Comparison of ENCODE assay signal across 23 cellular contexts in the genomic region with DNA sequence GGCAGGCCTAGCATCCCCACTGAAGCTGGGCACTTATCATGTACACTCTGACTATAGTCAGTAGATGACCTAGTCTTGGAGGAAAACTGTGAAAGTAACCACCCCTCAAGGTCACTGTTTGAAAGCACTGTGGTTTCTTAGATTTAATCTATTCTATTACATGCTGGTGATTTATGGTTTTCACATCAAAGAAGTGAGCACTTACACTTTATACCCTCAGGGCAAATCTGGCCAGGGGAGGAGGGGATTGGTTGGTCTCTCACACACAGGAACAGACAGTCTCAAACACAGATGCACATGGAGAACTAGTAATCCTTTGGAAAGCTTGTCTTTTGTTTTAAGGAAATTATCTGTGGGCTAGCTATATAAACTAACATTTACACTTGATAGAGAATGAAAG. TPM values are rescaled to one million over a fixed set of nuclear protein-coding genes. Genes with fewer than 3 reads are reported as not detected.
A peak's percentile ranks its signal among the peaks of the same experiment; 100 is the strongest.
DNase-seq lines count a peak whose midpoint lies in the region; ATAC-seq, FAIRE-seq and TF ChIP-seq lines count a peak whose summit lies in the region.
"Had no signal": no experiment of that assay in that cellular context is flagged by ENCODE, and none has a peak within 500 bp of the region (broad histone marks: within the 10 kb centered on the region; RNA-seq: fewer than 3 reads in every experiment).

No MANE protein-coding gene starts in this region.

- H3K23me2 ChIP-seq in H1 (ENCODE audit: low read depth, low read length) = no peaks in the 10 kb centered on the region

- H3K79me2 ChIP-seq in H1 (ENCODE audit: control insufficient read depth in 1 of 2, insufficient read depth in 2 of 2, low read length in 2 of 2) = no peaks in the 10 kb centered on the region

- H2BK20ac ChIP-seq in H1 (ENCODE audit: low read length) = no peak overlapping the region

- no peak overlapping the region for H3K9ac ChIP-seq in H1 (replicated peaks in 1 of 4; ENCODE audit: extremely low read depth in 1 of 4, low read depth in 3 of 4, low read length in 3 of 4)
- H3K9ac ChIP-seq: BLaER1, KMS-11 had no signal

- no peaks in the 10 kb centered on the region for H4K20me1 ChIP-seq in H1 (replicated peaks in 1 of 2; ENCODE audit: control insufficient read depth in 1 of 2, insufficient read depth in 2 of 2, low read length in 2 of 2)
- H4K20me1 ChIP-seq: BLaER1 had no signal

- FAIRE-seq in H1 (lab: Jason Lieb, UNC) = no peak
- FAIRE-seq: A204.1, G401.6 had no signal

- H3K4ac ChIP-seq in H1 (replicated peaks; ENCODE audit: insufficient read length, low read depth, low read length) = no peak overlapping the region

- no peak overlapping the region for H4K8ac ChIP-seq in H1 (ENCODE audit: extremely low read depth, insufficient read depth, low read length)

- H4K91ac ChIP-seq in H1 (replicated peaks; ENCODE audit: insufficient read length, low read length) = peak overlapping the region; percentile 65

- ATAC-seq in GM19463 (IDR thresholded peaks at IDR 0.05; ENCODE audit: unreplicated experiment) (no peak), GM21381 (IDR thresholded peaks at IDR 0.05; ENCODE audit: unreplicated experiment) (no peak)
- no peak for ATAC-seq in stimulated activated naive CD8-positive, alpha-beta T cell treated with anti-CD3 and anti-CD28 coated beads, Interleukin-15, amount 100 ng/mL, for 72 hours
- ATAC-seq: Right ventricle myocardium inferior had no signal

- TF ChIP-seq RAD21 in H1 (IDR thresholded peaks at IDR 0.05 in 1 of 2, conservative IDR thresholded peaks at IDR 0.05 in 1 of 2; ENCODE audit: low read depth in 2 of 2, low read length in 2 of 2) = no peak

- H3K23ac ChIP-seq in H1 (ENCODE audit: insufficient read length) = no peak overlapping the region

- H3K9me3 ChIP-seq in BE2C = no peaks in the 10 kb centered on the region
- peaks cover 5% of the 10 kb centered on the region in 2 experiments; a peak in 2 of 4 replicates for H3K9me3 ChIP-seq in H1 (ENCODE audit: insufficient read depth in 2 of 2, low read depth in 1 of 2, low read length in 1 of 2)

- TF ChIP-seq CTCF in BE2C (IDR thresholded peaks at IDR 0.05; ENCODE audit: low read depth, low read length) (no peak), H1 (IDR thresholded peaks at IDR 0.05; ENCODE audit: control extremely low read depth in 1 of 3, insufficient read depth in 1 of 3, low read depth in 1 of 3, low read length in 3 of 3) (no peak)

- H3K27me3 ChIP-seq in BE2C (no peaks in the 10 kb centered on the region), H1 (replicated peaks in 1 of 4; ENCODE audit: control insufficient read depth in 3 of 4, extremely low read depth in 1 of 4, insufficient read depth in 3 of 4, low read length in 3 of 4) (no peaks in the 10 kb centered on the region)
- H3K27me3 ChIP-seq: BLaER1, Peyer's patch had no signal

- TF ChIP-seq EP300 in H1 (IDR thresholded peaks at IDR 0.05; ENCODE audit: borderline replicate concordance in 1 of 2, low read depth in 2 of 2, low read length in 2 of 2) = no peak

- H3K36me3 ChIP-seq in BE2C (no peaks in the 10 kb centered on the region), H1 (ENCODE audit: control insufficient read depth in 2 of 4, insufficient read depth in 4 of 4, low read length in 3 of 4) (no peaks in the 10 kb centered on the region)
- H3K36me3 ChIP-seq: BLaER1, Peyer's patch had no signal

- no peak overlapping the region for H2BK15ac ChIP-seq in H1 (ENCODE audit: low read length)

- H3K56ac ChIP-seq in H1 (replicated peaks; ENCODE audit: insufficient read length, low read depth, low read length) = no peak overlapping the region

- H3K14ac ChIP-seq in H1 (ENCODE audit: insufficient read length) = no peak overlapping the region

- H2BK5ac ChIP-seq in H1 (ENCODE audit: low read depth, low read length) = no peak overlapping the region

- no peak overlapping the region for H3K4me2 ChIP-seq in H1 (ENCODE audit: insufficient read depth in 1 of 2, low read depth in 2 of 2, low read length in 2 of 2)
- H3K4me2 ChIP-seq: BLaER1, KMS-11 had no signal

- peaks cover 10 to 22% of the 10 kb centered on the region in 2 donors for H3K9me3 Mint-ChIP-seq in stimulated activated naive CD8-positive, alpha-beta T cell treated with anti-CD3 and anti-CD28 coated beads, Interleukin-15, amount 100 ng/mL, for 72 hours

- no peak overlapping the region for H3K4me3 ChIP-seq in BE2C (ENCODE audit: low read depth, low read length)
- H3K4me3 ChIP-seq in H1 (ENCODE audit: extremely low read depth in 1 of 4, insufficient read depth in 2 of 4, low read depth in 3 of 4, low read length in 4 of 4) = no peak overlapping the region
- H3K4me3 ChIP-seq: BLaER1, Peyer's patch had no signal

- no peak overlapping the region for H3K27ac Mint-ChIP-seq in stimulated activated naive CD8-positive, alpha-beta T cell treated with anti-CD3 and anti-CD28 coated beads, Interleukin-15, amount 100 ng/mL, for 72 hours
- H3K27ac Mint-ChIP-seq: CD4-positive, alpha-beta memory T cell had no signal

- H3K79me1 ChIP-seq in H1 (ENCODE audit: low read depth, low read length) = no peaks in the 10 kb centered on the region

- H2AFZ ChIP-seq in H1 (ENCODE audit: low read length) = no peak overlapping the region

- CTCF ChIA-PET in H1 (lab: Charles Lee; ENCODE audit: partially characterized antibody) = interaction anchor here (1.3 kb wide), 1 partner anchor 61 kb away, joined by 3 read pairs; no protein-coding TSS in a partner anchor

- peaks cover 6% of the 10 kb centered on the region for H3K4me1 Mint-ChIP-seq in stimulated activated naive CD8-positive, alpha-beta T cell treated with anti-CD3 and anti-CD28 coated beads, Interleukin-15, amount 100 ng/mL, for 72 hours
- H3K4me1 Mint-ChIP-seq: CD4-positive, alpha-beta memory T cell had no signal

- H2AK5ac ChIP-seq in H1 (ENCODE audit: low read depth, low read length) = no peak overlapping the region

- peaks cover 10% of the 10 kb centered on the region for H3K27me3 Mint-ChIP-seq in stimulated activated naive CD8-positive, alpha-beta T cell treated with anti-CD3 and anti-CD28 coated beads, Interleukin-15, amount 100 ng/mL, for 72 hours

- POLR2A ChIA-PET in H1 (lab: Charles Lee; ENCODE audit: partially characterized antibody) = no interaction called here

- H4K5ac ChIP-seq in H1 (ENCODE audit: insufficient read length, low read depth, low read length) = no peak overlapping the region

- no peak overlapping the region for H3K27ac ChIP-seq in H1 (ENCODE audit: low read depth, low read length)
- H3K27ac ChIP-seq: BLaER1, KMS-11, Peyer's patch had no signal

- H3K4me3 Mint-ChIP-seq in stimulated activated naive CD8-positive, alpha-beta T cell treated with anti-CD3 and anti-CD28 coated beads, Interleukin-15, amount 100 ng/mL, for 72 hours = no peak overlapping the region
- H3K4me3 Mint-ChIP-seq: CD4-positive, alpha-beta memory T cell had no signal

- no peak overlapping the region for H2BK12ac ChIP-seq in H1 (ENCODE audit: low read depth, low read length)

- H3K4me1 ChIP-seq in BE2C (no peaks in the 10 kb centered on the region), H1 (replicated peaks in 1 of 4; ENCODE audit: control insufficient read depth in 3 of 4, insufficient read depth in 4 of 4, low read length in 3 of 4) (no peaks in the 10 kb centered on the region; a peak in 1 of 7 replicates)
- H3K4me1 ChIP-seq: BLaER1, Peyer's patch had no signal

- DNase-seq in BE2C (peak; percentile 34), ELF-1 (ENCODE audit: low read depth, low spot score) (peak; percentile 46), NCI-H69 (lab: John Stamatoyannopoulos, UW) (peak; percentile 73), H1 (ENCODE audit: low read depth in 1 of 2, low spot score in 2 of 2) (no peak), SHP77 (lab: John Stamatoyannopoulos, UW) (no peak)
- DNase-seq in stimulated activated naive CD8-positive, alpha-beta T cell treated with anti-CD3 and anti-CD28 coated beads, Interleukin-15, amount 100 ng/mL, for 72 hours = no peak
- DNase-seq: Calu3; CD4-positive, alpha-beta memory T cell; DMS53; GOT3; NCI-H146; NCI-H2081; NCI-H2171 treated with DMSO at 0.1 percent for 48 hours; NCI-H446 treated with DMSO at 0.1 percent for 48 hours; Peyer's patch; T-helper 1 cell had no signal

- TF ChIP-seq POLR2A in H1 (IDR thresholded peaks at IDR 0.05; ENCODE audit: control extremely low read depth in 1 of 2, low read depth in 2 of 2, low read length in 2 of 2) = no peak

- no peak overlapping the region for H3K18ac ChIP-seq in H1 (ENCODE audit: extremely low read depth, low read length)

- no peak overlapping the region for H2BK120ac ChIP-seq in H1 (replicated peaks; ENCODE audit: low read depth, low read length)

TF ChIP-seq in H1, 55 proteins besides CTCF, POLR2A, EP300 and RAD21 (continues in another document):
- no peak for TF ChIP-seq CHD2 (IDR thresholded peaks at IDR 0.05; ENCODE audit: low read length)
- TF ChIP-seq ASH2L (IDR thresholded peaks at IDR 0.05; ENCODE audit: low read length) = no peak
- TF ChIP-seq SP4 (IDR thresholded peaks at IDR 0.05; ENCODE audit: low read length) = no peak
- TF ChIP-seq SIRT6 (IDR thresholded peaks at IDR 0.05; ENCODE audit: low read length) = no peak
- TF ChIP-seq POLR2AphosphoS5 (IDR thresholded peaks at IDR 0.05; ENCODE audit: low read depth, low read length) = no peak
- TF ChIP-seq CTBP2 (IDR thresholded peaks at IDR 0.05; ENCODE audit: borderline replicate concordance, insufficient read depth, insufficient read length, low read length) = no peak
- no peak for TF ChIP-seq RFX5 (IDR thresholded peaks at IDR 0.05; ENCODE audit: borderline replicate concordance, low read depth, low read length)
- TF ChIP-seq PHF8 (conservative IDR thresholded peaks at IDR 0.05; ENCODE audit: low read depth, low read length) = no peak
- TF ChIP-seq NRF1 (IDR thresholded peaks at IDR 0.05; ENCODE audit: low read depth, low read length) = no peak
- TF ChIP-seq TCF12 (IDR thresholded peaks at IDR 0.05; ENCODE audit: low read depth, low read length) = no peak
- TF ChIP-seq KDM1A (IDR thresholded peaks at IDR 0.05; ENCODE audit: borderline replicate concordance, low read length) = no peak
- TF ChIP-seq NANOG (IDR thresholded peaks at IDR 0.05; ENCODE audit: insufficient read depth, low read depth, low read length, poor library complexity, severe bottlenecking) = no peak
- TF ChIP-seq ZNF274 (IDR thresholded peaks at IDR 0.05; ENCODE audit: borderline replicate concordance, extremely low read depth, low read length) = no peak
- no peak for TF ChIP-seq RXRA (IDR thresholded peaks at IDR 0.05; ENCODE audit: insufficient read depth, low read depth, low read length)

RNA-seq across cellular contexts. Expression of gene SPIN1, which starts 17.9 kb away (rescaled TPM):
- 33.3 TPM for polyA plus RNA-seq in BE2C (2012; ENCODE audit: insufficient read depth, insufficient read length, low read depth)
- total RNA-seq in H1 (2021; fragmentation: NEBNext Ultra II Directional; extraction: Animal tissue kit (Norgen Biotek cat#: 25700)) = 139 and 143 TPM in 2 replicates
- 38.3 and 69.9 TPM in 2 replicates for polyA plus RNA-seq in H1 (2011; rRNA removed)
- 68.6 TPM for polyA plus RNA-seq in H1 (2011; cell fraction: cytosol; rRNA removed)
- polyA plus RNA-seq in H1 (2011; cell fraction: nucleus; rRNA removed) = 29.1 TPM
- 51.7 to 79.7 TPM (median 59.9 TPM) in 4 replicates for polyA plus RNA-seq in H1 (2012, experiment 1 of 2)
- polyA plus RNA-seq in H1 (2012, experiment 2 of 2) = 7.1 TPM
- 55.2 TPM for polyA plus RNA-seq in H1 (2013, experiment 1 of 2)
- 58.5 TPM for polyA plus RNA-seq in H1 (2013, experiment 2 of 2)
- 107 and 126 TPM in 2 replicates for polyA minus RNA-seq in H1 (2011; rRNA and poly(A)+ RNA removed)
- 39.2 TPM for polyA minus RNA-seq in H1 (2011; cell fraction: cytosol; rRNA and poly(A)+ RNA removed)
- polyA minus RNA-seq in H1 (2011; cell fraction: nucleus; rRNA and poly(A)+ RNA removed) = 41.7 TPM

Comparison
In these comparisons a context has a peak if more than half of its experiments do, and no peak if none do; other contexts are left out.
1. DNase-seq: peak in BE2C (single experiment), ELF-1 (single experiment) and NCI-H69 (single experiment); none in H1 (0 of 2), SHP77 (0 of 2) and stimulated activated naive CD8-positive, alpha-beta T cell treated with anti-CD3 and anti-CD28 coated beads, Interleukin-15, amount 100 ng/mL, for 72 hours (0 of 2).